ENCODE assay signal across 12 cellular contexts in the genomic region with DNA sequence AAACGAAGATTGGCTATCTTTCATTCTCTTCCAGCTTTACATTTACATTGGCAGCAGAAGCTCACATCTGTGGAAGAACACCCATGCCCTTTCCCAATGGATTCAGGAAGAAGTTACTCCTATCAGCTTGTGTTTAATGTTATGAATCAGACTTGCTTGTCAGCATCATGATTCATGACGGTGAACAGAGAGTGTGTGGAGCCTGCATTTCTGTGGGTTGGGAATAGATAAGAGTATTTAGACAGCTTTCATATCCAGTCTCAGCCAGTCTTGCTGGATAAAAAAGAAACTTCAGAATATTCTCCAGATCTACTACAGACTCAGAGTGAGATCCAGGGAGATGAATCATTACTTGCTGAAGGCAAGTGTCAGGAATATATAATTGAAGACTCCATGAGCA.
DNase-seq lines count a peak whose midpoint lies in the region; ATAC-seq and TF ChIP-seq lines count a peak whose summit lies in the region.
"Had no signal": no experiment of that assay in that cellular context is flagged by ENCODE, and none has a peak within 500 bp of the region (broad histone marks: within the 10 kb centered on the region; RNA-seq: fewer than 3 reads in every experiment).

No MANE protein-coding gene starts in this region.

- H3K27me3 Mint-ChIP-seq in MCF 10A (ENCODE audit: insufficient read depth, unreplicated experiment), result no peaks in the 10 kb centered on the region
- no peaks in the 10 kb centered on the region for H3K27me3 Mint-ChIP-seq in natural killer cell treated with Interleukin-12 subunit alpha and Interleukin-12 subunit beta and Interleukin-15 and Interleukin-18, amount 100 ng/mL, for 72 hours
- H3K27me3 Mint-ChIP-seq: stimulated activated memory B cell treated with anti-CD40 and anti-IgM and Interleukin-4, amounts not matched to agents 10 μg/mL and 1 μg/mL and 100 μg/mL, for 72 hours had no signal

- H3K4me1 Mint-ChIP-seq in MCF 10A (ENCODE audit: insufficient read depth, unreplicated experiment), result peaks cover 28% of the 10 kb centered on the region
- no peaks in the 10 kb centered on the region for H3K4me1 Mint-ChIP-seq in natural killer cell treated with Interleukin-12 subunit alpha and Interleukin-12 subunit beta and Interleukin-15 and Interleukin-18, amount 100 ng/mL, for 72 hours (ENCODE audit: low read depth in 2 of 2)
- H3K4me1 Mint-ChIP-seq: immature natural killer cell; stimulated activated memory B cell treated with anti-CD40 and anti-IgM and Interleukin-4, amounts not matched to agents 10 μg/mL and 1 μg/mL and 100 μg/mL, for 72 hours had no signal

- ATAC-seq in left ventricle myocardium superior, result peak; percentile 86
- no peak for ATAC-seq in natural killer cell treated with Interleukin-12 subunit alpha and Interleukin-12 subunit beta and Interleukin-15 and Interleukin-18, amount 100 ng/mL, for 72 hours
- ATAC-seq: stimulated activated memory B cell treated with anti-CD40 and anti-IgM and Interleukin-4, amounts not matched to agents 10 μg/mL and 1 μg/mL and 100 μg/mL, for 72 hours had no signal

- H3K4me3 ChIP-seq in breast epithelium (no peak overlapping the region), adrenal gland (no peak overlapping the region), colonic mucosa (no peak overlapping the region)
- H3K4me3 ChIP-seq: skin epidermis had no signal

- no peak overlapping the region for H3K9ac ChIP-seq in colonic mucosa (ENCODE audit: low read depth in 2 of 2, low read length in 2 of 2)

- no TSS peak for BruUV-seq in MCF 10A (replicated peaks; lab: Mats Ljungman, UMichigan)

- H3K27ac ChIP-seq in breast epithelium (no peak overlapping the region), adrenal gland (no peak overlapping the region), colonic mucosa (no peak overlapping the region)
- H3K27ac ChIP-seq: skin epidermis had no signal

- intact Hi-C loops in MCF 10A (cut with micrococcal nuclease), result loop anchor here (2.0 to 10.0 kb wide), 2 partner anchors 146 to 566 kb away; no protein-coding TSS in a partner anchor
- intact Hi-C loops in breast epithelium (cut with DNase I; ENCODE audit: low total_unique reads), result no loop called here
- intact Hi-C loops in adrenal gland (cut with DNase I), result no loop called here
- intact Hi-C loops in left ventricle myocardium superior (cut with micrococcal nuclease), result no loop called here
- intact Hi-C loops in colonic mucosa (cut with DNase I), result no loop called here

- 14 to 21% (median 17%) methylated on average over 2 of the region's 2 CpGs for WGBS in adrenal gland, 4 donors

- H3K36me3 Mint-ChIP-seq in MCF 10A (ENCODE audit: insufficient read depth, unreplicated experiment), result no peaks in the 10 kb centered on the region
- H3K36me3 Mint-ChIP-seq in natural killer cell treated with Interleukin-12 subunit alpha and Interleukin-12 subunit beta and Interleukin-15 and Interleukin-18, amount 100 ng/mL, for 72 hours, result no peaks in the 10 kb centered on the region
- H3K36me3 Mint-ChIP-seq: stimulated activated memory B cell treated with anti-CD40 and anti-IgM and Interleukin-4, amounts not matched to agents 10 μg/mL and 1 μg/mL and 100 μg/mL, for 72 hours had no signal

- H3K9me3 Mint-ChIP-seq in MCF 10A (ENCODE audit: unreplicated experiment), result no peaks in the 10 kb centered on the region
- no peaks in the 10 kb centered on the region for H3K9me3 Mint-ChIP-seq in natural killer cell treated with Interleukin-12 subunit alpha and Interleukin-12 subunit beta and Interleukin-15 and Interleukin-18, amount 100 ng/mL, for 72 hours
- H3K9me3 Mint-ChIP-seq: stimulated activated memory B cell treated with anti-CD40 and anti-IgM and Interleukin-4, amounts not matched to agents 10 μg/mL and 1 μg/mL and 100 μg/mL, for 72 hours had no signal

- H3K4me3 Mint-ChIP-seq in MCF 10A (ENCODE audit: unreplicated experiment), result peak overlapping the region; percentile 39
- H3K4me3 Mint-ChIP-seq in natural killer cell treated with Interleukin-12 subunit alpha and Interleukin-12 subunit beta and Interleukin-15 and Interleukin-18, amount 100 ng/mL, for 72 hours, result no peak overlapping the region
- H3K4me3 Mint-ChIP-seq: immature natural killer cell; stimulated activated memory B cell treated with anti-CD40 and anti-IgM and Interleukin-4, amounts not matched to agents 10 μg/mL and 1 μg/mL and 100 μg/mL, for 72 hours had no signal

- DNase-seq in MCF 10A (ENCODE audit: unreplicated experiment) (peak; percentile 88), breast epithelium (ENCODE audit: low spot score in 2 of 2) (no peak), adrenal gland (peak; percentile 23 to 73 (median 40)), left ventricle myocardium superior (no peak), stromal cell of bone marrow (ENCODE audit: low read depth) (peak; percentile 78), NCI-H524 (lab: John Stamatoyannopoulos, UW) (no peak), colonic mucosa (no peak)
- no peak for DNase-seq in natural killer cell treated with Interleukin-12 subunit alpha and Interleukin-12 subunit beta and Interleukin-15 and Interleukin-18, amount 100 ng/mL, for 72 hours (ENCODE audit: low spot score)
- DNase-seq: immature natural killer cell, NCI-H1694 had no signal

- no peaks in the 10 kb centered on the region for H3K36me3 ChIP-seq in breast epithelium
- no peaks in the 10 kb centered on the region for H3K36me3 ChIP-seq in adrenal gland (replicated peaks in 1 of 2)
- H3K36me3 ChIP-seq in colonic mucosa, result no peaks in the 10 kb centered on the region

- H3K9me3 ChIP-seq in breast epithelium (no peaks in the 10 kb centered on the region), adrenal gland (replicated peaks in 1 of 3) (no peaks in the 10 kb centered on the region), colonic mucosa (no peaks in the 10 kb centered on the region)

- CTCF ChIA-PET in MCF 10A (lab: Yijun Ruan, JAX), result interaction anchor here (0.6 kb wide), 1 partner anchor 528 kb away, joined by 5 read pairs; no protein-coding TSS in a partner anchor

- H3K27ac Mint-ChIP-seq in MCF 10A (ENCODE audit: low read depth, unreplicated experiment), result peak overlapping the region; percentile 69
- H3K27ac Mint-ChIP-seq in natural killer cell treated with Interleukin-12 subunit alpha and Interleukin-12 subunit beta and Interleukin-15 and Interleukin-18, amount 100 ng/mL, for 72 hours, result no peak overlapping the region
- H3K27ac Mint-ChIP-seq: immature natural killer cell; stimulated activated memory B cell treated with anti-CD40 and anti-IgM and Interleukin-4, amounts not matched to agents 10 μg/mL and 1 μg/mL and 100 μg/mL, for 72 hours had no signal

- POLR2A ChIA-PET in MCF 10A (lab: Yijun Ruan, JAX), result interaction anchor here (0.6 to 2.0 kb wide), 12 partner anchors 8 to 282 kb away, joined by 3 to 11 read pairs (median 6); no protein-coding TSS in a partner anchor

- H3K27me3 ChIP-seq in breast epithelium (no peaks in the 10 kb centered on the region), adrenal gland (no peaks in the 10 kb centered on the region), colonic mucosa (no peaks in the 10 kb centered on the region)

- H3K4me1 ChIP-seq in breast epithelium (no peaks in the 10 kb centered on the region), adrenal gland (replicated peaks in 1 of 2) (peaks cover 3 to 8% of the 10 kb centered on the region in 2 donors), colonic mucosa (no peaks in the 10 kb centered on the region)

- TF ChIP-seq CTCF in MCF 10A (IDR thresholded peaks at IDR 0.05; ENCODE audit: unreplicated experiment), result no peak
- no peak for TF ChIP-seq CTCF in breast epithelium (IDR thresholded peaks at IDR 0.05)
- no peak for TF ChIP-seq CTCF in adrenal gland (IDR thresholded peaks at IDR 0.05)
- no peak for TF ChIP-seq CTCF in colonic mucosa (IDR thresholded peaks at IDR 0.05)

- no peak for TF ChIP-seq POLR2A in breast epithelium (IDR thresholded peaks at IDR 0.05)
- no peak for TF ChIP-seq POLR2A in adrenal gland (IDR thresholded peaks at IDR 0.05)

Comparison
In these comparisons a context has a peak if more than half of its experiments do, and no peak if none do; other contexts are left out.
1. DNase-seq: peak in MCF 10A (single experiment), adrenal gland (7 of 7) and stromal cell of bone marrow (single experiment); none in breast epithelium (0 of 2), left ventricle myocardium superior (single experiment), NCI-H524 (0 of 2), colonic mucosa (single experiment) and natural killer cell treated with Interleukin-12 subunit alpha and Interleukin-12 subunit beta and Interleukin-15 and Interleukin-18, amount 100 ng/mL, for 72 hours (single experiment).